ENCODE assay signal across 7 cellular contexts in the genomic region with DNA sequence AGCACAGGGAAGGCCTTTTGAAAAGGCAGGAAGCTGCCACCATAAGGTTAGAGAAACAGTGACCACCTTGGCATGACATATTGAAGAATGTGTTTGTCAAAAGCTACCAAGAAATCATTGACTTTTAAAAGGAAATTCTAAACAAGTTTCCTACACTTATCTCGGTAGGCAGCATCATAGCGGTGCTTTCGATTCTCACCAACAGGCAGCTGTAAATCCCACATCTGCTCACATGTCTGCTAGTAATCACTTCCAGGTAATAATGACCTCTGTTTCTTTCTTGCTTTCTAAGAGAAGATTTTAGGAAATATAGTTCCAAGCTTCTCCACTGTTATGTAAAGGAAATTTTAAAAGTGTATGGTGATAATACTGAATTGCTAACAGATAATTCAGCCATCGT.
"Had no signal": no experiment of that assay in that cellular context is flagged by ENCODE, and none has a peak within 500 bp of the region (broad histone marks: within the 10 kb centered on the region; RNA-seq: fewer than 3 reads in every experiment).

No MANE protein-coding gene starts in this region.

- DNase-seq: H9, HCEC 1CT had no signal

- H3K27ac ChIP-seq: HL-60 had no signal

- H3K4me2 ChIP-seq: GM23338 had no signal

- FAIRE-seq: H1, H54, HepG2 had no signal

- ATAC-seq: GM23338, HepG2 had no signal

- H3K4me3 ChIP-seq: GM23338 had no signal

- H2AFZ ChIP-seq: GM23338 had no signal
